Comparison of ENCODE assay signal across 19 cellular contexts in the genomic region with DNA sequence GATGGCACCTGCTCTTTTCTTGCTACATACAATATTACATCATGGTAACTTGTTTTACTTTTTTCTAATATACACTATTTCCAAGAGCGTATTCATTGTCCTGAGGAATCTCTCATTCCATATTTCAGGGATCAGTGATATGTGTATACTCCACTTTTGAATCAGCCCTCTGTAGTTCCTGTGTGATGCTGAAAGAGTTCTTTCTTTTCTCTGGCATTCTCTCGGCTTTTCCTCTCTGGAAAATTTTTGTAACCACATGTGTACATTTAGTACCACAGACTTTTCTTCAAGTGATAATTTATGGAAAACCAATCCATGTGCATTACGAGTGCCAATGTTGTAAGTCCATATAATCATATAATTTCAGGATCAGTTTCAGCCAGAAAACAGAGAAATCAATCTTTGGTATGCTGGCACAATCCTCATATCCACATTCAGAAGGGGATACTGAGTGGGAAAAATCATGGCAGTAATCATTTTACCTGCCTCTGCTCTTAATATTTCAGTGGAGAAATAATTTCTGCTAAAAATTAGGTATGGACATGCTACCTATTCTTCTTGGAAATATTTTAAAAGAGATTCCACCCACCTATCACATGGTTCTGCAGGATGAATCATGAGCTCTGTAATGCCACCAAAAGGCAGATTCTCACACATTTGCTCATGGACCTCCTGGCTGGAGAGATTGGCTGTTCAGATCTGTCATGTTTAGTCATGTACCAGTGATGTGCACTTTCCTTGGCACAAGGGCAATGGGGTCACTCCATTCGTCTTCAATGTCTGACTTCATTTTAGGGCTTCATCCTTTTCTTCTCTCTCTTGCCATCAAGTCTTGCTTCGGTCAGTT.
DNase-seq lines count a peak whose midpoint lies in the region; ATAC-seq, FAIRE-seq and TF ChIP-seq lines count a peak whose summit lies in the region.
"Had no signal": no experiment of that assay in that cellular context is flagged by ENCODE, and none has a peak within 500 bp of the region (broad histone marks: within the 10 kb centered on the region; RNA-seq: fewer than 3 reads in every experiment).

No MANE protein-coding gene starts in this region.

- H3K36me3 Mint-ChIP-seq in astrocyte (ENCODE audit: low read depth, unreplicated experiment), result no peaks in the 10 kb centered on the region
- H3K36me3 Mint-ChIP-seq: immature natural killer cell had no signal

- H3K4me3 Mint-ChIP-seq in astrocyte (ENCODE audit: unreplicated experiment), result no peak overlapping the region
- H3K4me3 Mint-ChIP-seq: endodermal cell, immature natural killer cell had no signal

- H3K27ac Mint-ChIP-seq in astrocyte (ENCODE audit: unreplicated experiment), result no peak overlapping the region
- H3K27ac Mint-ChIP-seq: endodermal cell, immature natural killer cell had no signal

- FAIRE-seq in astrocyte (lab: Jason Lieb, UNC), result no peak
- FAIRE-seq: TTC549 had no signal

- ATAC-seq in right cardiac atrium, result no peak
- ATAC-seq: right lobe of liver, upper lobe of right lung had no signal

- H3K4me3 ChIP-seq in GM23248 (no peak overlapping the region), astrocyte (ENCODE audit: insufficient read depth, low read depth, low read length) (no peak overlapping the region), right cardiac atrium (ENCODE audit: low read length) (no peak overlapping the region)
- H3K4me3 ChIP-seq: right lobe of liver, SJSA1, upper lobe of right lung had no signal

- no peaks in the 10 kb centered on the region for H3K9me3 ChIP-seq in GM23248 (ENCODE audit: low read depth)
- H3K9me3 ChIP-seq in astrocyte (ENCODE audit: insufficient read depth, low read depth, low read length), result no peaks in the 10 kb centered on the region
- no peaks in the 10 kb centered on the region for H3K9me3 ChIP-seq in right cardiac atrium (ENCODE audit: control insufficient read depth, low read length)
- H3K9me3 ChIP-seq: right lobe of liver, SJSA1, upper lobe of right lung had no signal

- H3K4me1 ChIP-seq in GM23248 (ENCODE audit: insufficient read depth) (peaks cover 50% of the 10 kb centered on the region), astrocyte (ENCODE audit: insufficient read depth, low read length) (peaks cover 49% of the 10 kb centered on the region), right cardiac atrium (ENCODE audit: control insufficient read depth, insufficient read depth, low read length) (peaks cover 16% of the 10 kb centered on the region)
- H3K4me1 ChIP-seq: right lobe of liver had no signal

- intact Hi-C loops in right cardiac atrium (cut with DNase I), result loop anchor here in 1 of 4 donors (5.0 kb wide), 1 partner anchor 102 kb away; the partner anchor contains the start of gene MBNL2

- H4K20me1 ChIP-seq in GM23248 (ENCODE audit: insufficient read depth) (no peaks in the 10 kb centered on the region), astrocyte (ENCODE audit: insufficient read depth, low read length) (no peaks in the 10 kb centered on the region)

- H2AFZ ChIP-seq in GM23248, result no peak overlapping the region
- no peak overlapping the region for H2AFZ ChIP-seq in astrocyte (ENCODE audit: low read depth, low read length)

- no peak overlapping the region for H3K4me2 ChIP-seq in GM23248 (ENCODE audit: unreplicated experiment)
- peak overlapping the region; percentile 8 for H3K4me2 ChIP-seq in astrocyte (ENCODE audit: low read length)

- H3K79me2 ChIP-seq in GM23248 (ENCODE audit: insufficient read depth) (no peaks in the 10 kb centered on the region), astrocyte (ENCODE audit: insufficient read depth, low read length) (no peaks in the 10 kb centered on the region)

- TF ChIP-seq CTCF in astrocyte (IDR thresholded peaks at IDR 0.05; ENCODE audit: insufficient read depth, low read depth, low read length), result no peak

- H3K36me3 ChIP-seq in GM23248 (ENCODE audit: low read depth), result no peaks in the 10 kb centered on the region
- no peaks in the 10 kb centered on the region for H3K36me3 ChIP-seq in astrocyte (ENCODE audit: insufficient read depth, low read length)
- H3K36me3 ChIP-seq: right lobe of liver, SJSA1, upper lobe of right lung had no signal

- no peak overlapping the region for H3K9ac ChIP-seq in GM23248
- no peak overlapping the region for H3K9ac ChIP-seq in astrocyte (ENCODE audit: low read length)

- H3K9me2 ChIP-seq in GM23248 (ENCODE audit: insufficient read depth), result no peaks in the 10 kb centered on the region

- in situ Hi-C loops in GM23248 (cut with MboI), result loop anchor here (5.0 to 10.0 kb wide), 2 partner anchors 85 to 227 kb away; no protein-coding TSS in a partner anchor

- H3K27ac ChIP-seq in GM23248 (no peak overlapping the region), astrocyte (ENCODE audit: low read depth, low read length) (no peak overlapping the region), right cardiac atrium (ENCODE audit: low read length) (no peak overlapping the region)
- H3K27ac ChIP-seq: right lobe of liver, SJSA1, upper lobe of right lung had no signal

- peak; percentile 24 for DNase-seq in AG08395 (ENCODE audit: low spot score)
- peak; percentile 84 for DNase-seq in GM23248
- peak; percentile 58 for DNase-seq in astrocyte (ENCODE audit: low read depth)
- peak; percentile 70 for DNase-seq in kidney tubule cell (ENCODE audit: low spot score)
- DNase-seq in ecto neural progenitor cell (ENCODE audit: low spot score), result no peak
- DNase-seq in NCI-H1048 (lab: John Stamatoyannopoulos, UW), result no peak
- DNase-seq in right cardiac atrium, result no peak
- DNase-seq: activated naive CD4-positive, alpha-beta T cell treated with Interleukin-2 at 50 U/mL for 16 hours; C1 segment of cervical spinal cord; DMS79; endodermal cell; GOT3; immature natural killer cell; NCI-H1105 treated with DMSO at 0.1 percent for 48 hours; right lobe of liver; stimulated activated CD4-positive, alpha-beta T cell treated with anti-CD3 and anti-CD28 coated beads, Interleukin-4, amount 100 ng/mL, for 4 hours; upper lobe of right lung had no signal

- no peaks in the 10 kb centered on the region for H3K27me3 Mint-ChIP-seq in astrocyte (ENCODE audit: low read depth, unreplicated experiment)

- H3K9me3 Mint-ChIP-seq in astrocyte (ENCODE audit: unreplicated experiment), result no peaks in the 10 kb centered on the region
- H3K9me3 Mint-ChIP-seq: endodermal cell, immature natural killer cell had no signal

- 71 to 72% methylated on average over 5 of the region's 5 CpGs for WGBS in GM23248 (ENCODE audit: low coverage in 1 of 2, low lambda C conversion rate in 2 of 2, missing lambda C conversion rate in 2 of 2), 2 experiments
- 88% methylated on average over 5 of the region's 5 CpGs for WGBS in right cardiac atrium

- peaks cover 61% of the 10 kb centered on the region for H3K4me1 Mint-ChIP-seq in astrocyte (ENCODE audit: low read depth, unreplicated experiment)
- H3K4me1 Mint-ChIP-seq: immature natural killer cell had no signal

- peaks cover 38% of the 10 kb centered on the region for H3F3A ChIP-seq in GM23248 (ENCODE audit: insufficient read depth)

- H3K27me3 ChIP-seq in GM23248 (replicated peaks; ENCODE audit: insufficient read depth) (no peaks in the 10 kb centered on the region), astrocyte (ENCODE audit: insufficient read depth, low read length) (no peaks in the 10 kb centered on the region), right cardiac atrium (ENCODE audit: control insufficient read depth, insufficient read depth) (no peaks in the 10 kb centered on the region)
- H3K27me3 ChIP-seq: right lobe of liver, SJSA1, upper lobe of right lung had no signal

Comparison
In these comparisons a context has a peak if more than half of its experiments do, and no peak if none do; other contexts are left out.
1. DNase-seq: peak in AG08395 (single experiment), GM23248 (single experiment), astrocyte (single experiment) and kidney tubule cell (single experiment); none in ecto neural progenitor cell (single experiment), NCI-H1048 (single experiment) and right cardiac atrium (0 of 3).